8 cellular contexts compared by ENCODE assay signal in the genomic region with DNA sequence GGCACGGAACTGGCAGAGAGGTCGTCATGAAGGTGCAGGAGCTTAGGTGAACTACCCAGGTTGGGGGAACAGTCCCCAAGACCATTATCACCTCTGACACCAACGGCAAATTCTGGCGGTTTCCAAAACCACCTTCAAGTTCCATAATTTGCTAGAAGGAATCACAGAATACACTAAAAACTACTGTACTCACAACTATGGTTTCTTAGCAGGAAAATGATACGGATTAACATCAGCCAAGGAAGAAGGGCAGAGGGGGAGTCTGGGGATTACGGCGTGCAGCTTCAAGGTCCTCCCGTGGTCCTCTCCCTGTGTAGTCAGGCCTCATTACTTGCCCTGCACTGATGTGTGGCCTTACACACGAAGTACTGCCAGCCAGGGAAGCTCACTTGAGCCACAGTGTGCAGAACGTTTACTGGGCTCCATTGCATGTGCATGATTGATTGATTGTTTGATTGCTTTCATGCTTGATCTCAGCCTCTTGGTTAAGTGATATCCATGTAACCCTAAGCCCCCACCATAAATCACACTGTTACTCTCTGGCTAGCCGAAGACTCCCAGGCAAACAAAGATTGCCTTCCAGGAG. TPM values are rescaled to one million over a fixed set of nuclear protein-coding genes. Genes with fewer than 3 reads are reported as not detected.
DNase-seq lines count a peak whose midpoint lies in the region; ATAC-seq and TF ChIP-seq lines count a peak whose summit lies in the region.

No MANE protein-coding gene starts in this region.

- H3K27ac ChIP-seq in iPS-20b (ENCODE audit: low read length) (no peak overlapping the region), subcutaneous abdominal adipose tissue (ENCODE audit: low read depth, low read length) (no peak overlapping the region)

- CTCF ChIA-PET in activated CD8-positive, alpha-beta memory T cell treated with anti-CD3 and anti-CD28 coated beads, Interleukin-2, amount 10 ng/mL, durations not matched to agents 7 days and 5 days (lab: Charles Lee) = interaction anchor here (0.9 to 4.2 kb wide), 2 partner anchors 13 to 31 kb away, joined by 3 to 36 read pairs; no protein-coding TSS in a partner anchor
- CTCF ChIA-PET in activated B cell treated with CpG ODN at 0.5 μM for 24 hours (lab: Charles Lee) = interaction anchor here (1.3 kb wide), 1 partner anchor 292 kb away, joined by 3 read pairs; no protein-coding TSS in a partner anchor

- no peaks in the 10 kb centered on the region for H3K27me3 Mint-ChIP-seq in activated CD8-positive, alpha-beta memory T cell treated with anti-CD3 and anti-CD28 coated beads, Interleukin-2, amount 10 ng/mL, durations not matched to agents 7 days and 5 days
- H3K27me3 Mint-ChIP-seq in activated B cell treated with CpG ODN at 0.5 μM for 24 hours = no peaks in the 10 kb centered on the region

- no peak for TF ChIP-seq CTCF in activated B cell treated with CpG ODN at 0.5 μM for 24 hours (IDR thresholded peaks at IDR 0.05)

- H3K4me1 Mint-ChIP-seq in activated CD8-positive, alpha-beta memory T cell treated with anti-CD3 and anti-CD28 coated beads, Interleukin-2, amount 10 ng/mL, durations not matched to agents 7 days and 5 days = peaks cover 28% of the 10 kb centered on the region
- peaks cover 17% of the 10 kb centered on the region for H3K4me1 Mint-ChIP-seq in activated B cell treated with CpG ODN at 0.5 μM for 24 hours

- no peaks in the 10 kb centered on the region for H3K9me3 ChIP-seq in iPS-20b (ENCODE audit: insufficient read depth, low read depth, low read length)
- no peaks in the 10 kb centered on the region for H3K9me3 ChIP-seq in subcutaneous abdominal adipose tissue (ENCODE audit: control insufficient read depth in 5 of 5, low read length in 5 of 5)

- peaks cover 8% of the 10 kb centered on the region for H3K4me1 ChIP-seq in iPS-20b (ENCODE audit: insufficient read depth, low read length)
- H3K4me1 ChIP-seq in subcutaneous abdominal adipose tissue (ENCODE audit: control insufficient read depth in 5 of 5, insufficient read depth in 5 of 5, low read length in 5 of 5) = peaks cover 3 to 19% (median 18%) of the 10 kb centered on the region in 5 donors

- no peak for DNase-seq in activated CD8-positive, alpha-beta memory T cell treated with anti-CD3 and anti-CD28 coated beads, Interleukin-2, amount 10 ng/mL, durations not matched to agents 7 days and 5 days
- no peak for DNase-seq in activated CD8-positive, alpha-beta memory T cell treated with anti-CD3 and anti-CD28 coated beads for 24 hours
- no peak for DNase-seq in activated B cell treated with CpG ODN at 0.5 μM for 24 hours
- no peak for DNase-seq in putamen (ENCODE audit: low spot score)
- DNase-seq in SW 1271 (lab: John Stamatoyannopoulos, UW) = no peak

- H3K9me3 Mint-ChIP-seq in activated CD8-positive, alpha-beta memory T cell treated with anti-CD3 and anti-CD28 coated beads, Interleukin-2, amount 10 ng/mL, durations not matched to agents 7 days and 5 days (ENCODE audit: low read depth) = no peaks in the 10 kb centered on the region
- no peaks in the 10 kb centered on the region for H3K9me3 Mint-ChIP-seq in activated B cell treated with CpG ODN at 0.5 μM for 24 hours

- no peaks in the 10 kb centered on the region for H3K36me3 Mint-ChIP-seq in activated CD8-positive, alpha-beta memory T cell treated with anti-CD3 and anti-CD28 coated beads, Interleukin-2, amount 10 ng/mL, durations not matched to agents 7 days and 5 days
- no peaks in the 10 kb centered on the region for H3K36me3 Mint-ChIP-seq in activated B cell treated with CpG ODN at 0.5 μM for 24 hours (ENCODE audit: low read depth)

- H3K27me3 ChIP-seq in iPS-20b (ENCODE audit: insufficient read depth, low read length) = peaks cover 25% of the 10 kb centered on the region
- H3K27me3 ChIP-seq in subcutaneous abdominal adipose tissue (ENCODE audit: control insufficient read depth in 5 of 5, insufficient read depth in 4 of 5, low read length in 5 of 5) = no peaks in the 10 kb centered on the region

- POLR2A ChIA-PET in activated B cell treated with CpG ODN at 0.5 μM for 24 hours (lab: Charles Lee) = no interaction called here

- H3K9ac ChIP-seq in iPS-20b (ENCODE audit: low read depth, low read length) (no peak overlapping the region), subcutaneous abdominal adipose tissue (ENCODE audit: low read length in 5 of 5) (peak overlapping the region in 3 of 5 donors; percentile 11 to 37 (median 33))

- peak overlapping the region; percentile 65 for H3K4me3 Mint-ChIP-seq in activated CD8-positive, alpha-beta memory T cell treated with anti-CD3 and anti-CD28 coated beads, Interleukin-2, amount 10 ng/mL, durations not matched to agents 7 days and 5 days
- peak overlapping the region; percentile 83 for H3K4me3 Mint-ChIP-seq in activated B cell treated with CpG ODN at 0.5 μM for 24 hours

- intact Hi-C loops in activated B cell treated with CpG ODN at 0.5 μM for 24 hours (cut with micrococcal nuclease) = loop anchor here (1.0 kb wide), 3 partner anchors 22 to 140 kb away; no protein-coding TSS in a partner anchor

- H3K27ac Mint-ChIP-seq in activated CD8-positive, alpha-beta memory T cell treated with anti-CD3 and anti-CD28 coated beads, Interleukin-2, amount 10 ng/mL, durations not matched to agents 7 days and 5 days = peak overlapping the region; percentile 42
- peak overlapping the region; percentile 61 for H3K27ac Mint-ChIP-seq in activated B cell treated with CpG ODN at 0.5 μM for 24 hours

- H3K4me3 ChIP-seq in iPS-20b (ENCODE audit: low read length) (peak overlapping the region; percentile 61; the same call in 1 of the 2 replicates), subcutaneous abdominal adipose tissue (ENCODE audit: low read depth in 1 of 5, low read length in 5 of 5) (peak overlapping the region; percentile 62 to 79 (median 65))

- H3K36me3 ChIP-seq in iPS-20b (ENCODE audit: insufficient read depth, low read depth, low read length) (no peaks in the 10 kb centered on the region), subcutaneous abdominal adipose tissue (ENCODE audit: control insufficient read depth in 5 of 5, insufficient read depth in 5 of 5, low read length in 5 of 5) (no peaks in the 10 kb centered on the region)

- ATAC-seq in activated CD8-positive, alpha-beta memory T cell treated with anti-CD3 and anti-CD28 coated beads, Interleukin-2, amount 10 ng/mL, durations not matched to agents 7 days and 5 days = no peak
- ATAC-seq in activated B cell treated with CpG ODN at 0.5 μM for 24 hours (ENCODE audit: low read depth) (no peak), GM21723 (IDR thresholded peaks at IDR 0.05; ENCODE audit: unreplicated experiment) (no peak)

RNA-seq across cellular contexts. Expression of a gene that starts 0.8 kb away (rescaled TPM):
- total RNA-seq in activated CD8-positive, alpha-beta memory T cell treated with anti-CD3 and anti-CD28 coated beads, Interleukin-2, amount 10 ng/mL, durations not matched to agents 7 days and 5 days = 10 to 100 TPM; 17.2 to 17.8 TPM
- 11.0 and 11.4 TPM in 2 replicates for total RNA-seq in activated B cell treated with CpG ODN at 0.5 μM for 24 hours

RNA-seq across cellular contexts. Expression of a gene that starts 32.0 kb away (rescaled TPM):
- 1,000 to 10,000 TPM; 1,047 to 1,473 TPM for total RNA-seq in activated CD8-positive, alpha-beta memory T cell treated with anti-CD3 and anti-CD28 coated beads, Interleukin-2, amount 10 ng/mL, durations not matched to agents 7 days and 5 days
- 748 and 757 TPM in 2 replicates for total RNA-seq in activated B cell treated with CpG ODN at 0.5 μM for 24 hours
